Comparison of ENCODE assay signal across 13 cellular contexts in the genomic region with DNA sequence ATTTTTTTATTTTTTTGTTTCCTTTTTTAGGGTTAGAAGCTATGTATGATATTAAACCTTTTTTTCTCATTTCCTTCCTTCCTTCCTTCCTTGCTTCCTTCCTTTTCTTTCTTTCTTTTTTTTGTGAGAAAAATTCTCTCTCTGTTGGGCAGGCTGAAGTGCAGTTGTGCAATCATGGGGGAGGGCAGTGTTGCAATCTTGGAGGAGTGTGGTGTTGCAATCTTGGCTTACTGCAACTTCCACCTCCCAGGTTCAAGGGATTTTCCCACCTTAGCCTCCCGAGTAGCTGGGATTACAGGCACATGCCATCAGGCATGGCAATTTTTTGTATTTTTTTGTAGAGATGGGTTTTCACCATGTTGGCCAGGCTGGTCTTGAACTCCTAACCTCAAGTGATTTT.
DNase-seq lines count a peak whose midpoint lies in the region; ATAC-seq and TF ChIP-seq lines count a peak whose summit lies in the region.
"Had no signal": no experiment of that assay in that cellular context is flagged by ENCODE, and none has a peak within 500 bp of the region (broad histone marks: within the 10 kb centered on the region; RNA-seq: fewer than 3 reads in every experiment).

No MANE protein-coding gene starts in this region.

- ATAC-seq in GM21390 (IDR thresholded peaks at IDR 0.05; ENCODE audit: unreplicated experiment) (no peak), omental fat pad (ENCODE audit: low FRiP score) (no peak)
- ATAC-seq: GM23338 had no signal

- in situ Hi-C loops in KBM-7 (cut with MboI; ENCODE audit: low pct_unique_long_range_greater_than_20kb, low sequenced_read_pairs), result no loop called here

- DNase-seq in KBM-7, result peak; percentile 17
- peak; percentile 69 for DNase-seq in choroid plexus epithelial cell (ENCODE audit: low read depth)
- DNase-seq in glomerular visceral epithelial cell (ENCODE audit: extremely low spot score), result peak; percentile 37
- no peak for DNase-seq in NCI-H2171 (lab: John Stamatoyannopoulos, UW)
- no peak for DNase-seq in omental fat pad (ENCODE audit: low spot score)
- DNase-seq in SHP77 (lab: John Stamatoyannopoulos, UW), result no peak
- DNase-seq: HFFc6, KG1, NCI-H1930, NCI-H524 had no signal

- TF ChIP-seq CTCF in choroid plexus epithelial cell (conservative IDR thresholded peaks at IDR 0.05; ENCODE audit: low read depth, low read length) (no peak), omental fat pad (IDR thresholded peaks at IDR 0.05) (no peak)

- H3K4me3 ChIP-seq in choroid plexus epithelial cell (ENCODE audit: low read depth, low read length), result no peak overlapping the region
- H3K4me3 ChIP-seq: BLaER1 treated with 17β-estradiol and CSF1 and Interleukin-3, amounts not matched to agents 10 nM and 100 nM; GM23338 had no signal

Comparison
In these comparisons a context has a peak if more than half of its experiments do, and no peak if none do; other contexts are left out.
1. DNase-seq: peak in KBM-7 (single experiment), choroid plexus epithelial cell (single experiment) and glomerular visceral epithelial cell (single experiment); none in NCI-H2171 (single experiment), omental fat pad (single experiment) and SHP77 (0 of 2).